Comparison of ENCODE assay signal across 17 cellular contexts in genomic region chr6:31178143-31179041, GRCh38. TPM values are rescaled to one million over a fixed set of nuclear protein-coding genes. Genes with fewer than 3 reads are reported as not detected.
DNase-seq lines count a peak whose midpoint lies in the region; ATAC-seq and TF ChIP-seq lines count a peak whose summit lies in the region.
"Had no signal": no experiment of that assay in that cellular context is flagged by ENCODE, and none has a peak within 500 bp of the region (broad histone marks: within the 10 kb centered on the region; RNA-seq: fewer than 3 reads in every experiment).

No MANE protein-coding gene starts in this region.

- no peaks in the 10 kb centered on the region for H3K27me3 Mint-ChIP-seq in stimulated activated naive CD8-positive, alpha-beta T cell treated with anti-CD3 and anti-CD28 coated beads, Interleukin-15, Interleukin-2, amounts not matched to agents 100 ng/mL and 50 ng/mL, for 24 hours
- H3K27me3 Mint-ChIP-seq in endodermal cell (ENCODE audit: insufficient read depth), result no peaks in the 10 kb centered on the region

- in situ Hi-C loops in G401 (cut with HindIII; ENCODE audit: low sequenced_read_pairs), result no loop called here

- no peak overlapping the region for H3K9ac ChIP-seq in endodermal cell (ENCODE audit: extremely low read depth, low read length, poor library complexity, severe bottlenecking)

- peaks cover 2% of the 10 kb centered on the region for H3K4me1 ChIP-seq in endodermal cell (ENCODE audit: control insufficient read depth, insufficient read depth, low read length)
- H3K4me1 ChIP-seq: right atrium auricular region had no signal

- H3K27me3 ChIP-seq in endodermal cell (ENCODE audit: control insufficient read depth, insufficient read depth, low read length, poor library complexity, severe bottlenecking), result no peaks in the 10 kb centered on the region
- H3K27me3 ChIP-seq: heart right ventricle, right atrium auricular region had no signal

- H3K4me3 Mint-ChIP-seq in stimulated activated naive CD8-positive, alpha-beta T cell treated with anti-CD3 and anti-CD28 coated beads, Interleukin-15, Interleukin-2, amounts not matched to agents 100 ng/mL and 50 ng/mL, for 24 hours, result no peak overlapping the region
- H3K4me3 Mint-ChIP-seq in endodermal cell, result no peak overlapping the region

- H3K4me1 Mint-ChIP-seq in stimulated activated naive CD8-positive, alpha-beta T cell treated with anti-CD3 and anti-CD28 coated beads, Interleukin-15, Interleukin-2, amounts not matched to agents 100 ng/mL and 50 ng/mL, for 24 hours (ENCODE audit: low read depth), result peaks cover 15% of the 10 kb centered on the region
- H3K4me1 Mint-ChIP-seq in endodermal cell, result peaks cover 13% of the 10 kb centered on the region

- H3K36me3 ChIP-seq in endodermal cell (ENCODE audit: control insufficient read depth, insufficient read depth, low read length), result no peaks in the 10 kb centered on the region
- H3K36me3 ChIP-seq: right atrium auricular region had no signal

- H3K4me3 ChIP-seq in endodermal cell (ENCODE audit: low read length), result no peak overlapping the region
- H3K4me3 ChIP-seq: heart right ventricle, right atrium auricular region had no signal

- no peaks in the 10 kb centered on the region for H3K36me3 Mint-ChIP-seq in stimulated activated naive CD8-positive, alpha-beta T cell treated with anti-CD3 and anti-CD28 coated beads, Interleukin-15, Interleukin-2, amounts not matched to agents 100 ng/mL and 50 ng/mL, for 24 hours (ENCODE audit: low read depth)
- no peaks in the 10 kb centered on the region for H3K36me3 Mint-ChIP-seq in endodermal cell (ENCODE audit: low read depth)

- peak overlapping the region; percentile 27 for H3K27ac Mint-ChIP-seq in stimulated activated naive CD8-positive, alpha-beta T cell treated with anti-CD3 and anti-CD28 coated beads, Interleukin-15, Interleukin-2, amounts not matched to agents 100 ng/mL and 50 ng/mL, for 24 hours
- no peak overlapping the region for H3K27ac Mint-ChIP-seq in endodermal cell
- H3K27ac Mint-ChIP-seq: activated T-helper 2 cell treated with anti-CD3 and anti-CD28 coated beads, Interferon-gamma antibody, Interleukin-2, Interleukin-4, amounts not matched to agents 10 μg/mL and 5 μg/mL and 100 μg/mL, durations not matched to agents 14 hours and 24 hours and 36 hours had no signal

- H3K9me3 ChIP-seq in endodermal cell (ENCODE audit: control insufficient read depth, low read length), result no peaks in the 10 kb centered on the region
- H3K9me3 ChIP-seq: heart right ventricle, right atrium auricular region had no signal

- no peak for DNase-seq in stimulated activated naive CD8-positive, alpha-beta T cell treated with anti-CD3 and anti-CD28 coated beads, Interleukin-15, Interleukin-2, amounts not matched to agents 100 U/mL and 50 U/mL, for 24 hours
- DNase-seq in OCI-M1 (lab: John Stamatoyannopoulos, UW) (peak; percentile 38), endodermal cell (peak; percentile 34), pons (ENCODE audit: low spot score) (no peak), G401 (ENCODE audit: low spot score) (no peak)
- no peak for DNase-seq in stimulated activated CD4-positive, alpha-beta T cell treated with anti-CD3 and anti-CD28 coated beads, Interleukin-4, amount 100 ng/mL, for 1 hour
- DNase-seq: activated CD4-positive, CD25-positive, alpha-beta regulatory T cell treated with anti-CD3 and anti-CD28 coated beads, Interleukin-2, amount 50 U/mL, for 72 hours; DND-41; effector memory CD4-positive, alpha-beta T cell; heart right ventricle; NCI-H1694 treated with DMSO at 0.1 percent for 48 hours had no signal

- no peak for TF ChIP-seq CTCF in endodermal cell (conservative IDR thresholded peaks at IDR 0.05)

- WGBS in endodermal cell (ENCODE audit: insufficient coverage in 1 of 2, insufficient read length in 1 of 2), 2 experiments, result 93% methylated on average over 5 to 8 of the region's 8 CpGs

- no peaks in the 10 kb centered on the region for H3K9me3 Mint-ChIP-seq in stimulated activated naive CD8-positive, alpha-beta T cell treated with anti-CD3 and anti-CD28 coated beads, Interleukin-15, Interleukin-2, amounts not matched to agents 100 ng/mL and 50 ng/mL, for 24 hours
- H3K9me3 Mint-ChIP-seq in endodermal cell, result no peaks in the 10 kb centered on the region
- H3K9me3 Mint-ChIP-seq: activated T-helper 2 cell treated with anti-CD3 and anti-CD28 coated beads, Interferon-gamma antibody, Interleukin-2, Interleukin-4, amounts not matched to agents 10 μg/mL and 5 μg/mL and 100 μg/mL, durations not matched to agents 14 hours and 24 hours and 36 hours had no signal

- no peak for ATAC-seq in stimulated activated naive CD8-positive, alpha-beta T cell treated with anti-CD3 and anti-CD28 coated beads, Interleukin-15, Interleukin-2, amounts not matched to agents 100 U/mL and 50 U/mL, for 24 hours
- ATAC-seq in HG03045 (IDR thresholded peaks at IDR 0.05; ENCODE audit: unreplicated experiment), result no peak
- ATAC-seq: heart right ventricle, left lobe of liver had no signal

- no peak overlapping the region for H3K27ac ChIP-seq in endodermal cell (ENCODE audit: low read depth, low read length)
- H3K27ac ChIP-seq: heart right ventricle, right atrium auricular region had no signal

RNA-seq across cellular contexts. Expression of gene POU5F1, which starts 7.9 kb away (rescaled TPM):
- total RNA-seq in endodermal cell, result 100 to 1,000 TPM; 106 to 687 TPM
- 139 TPM for polyA plus RNA-seq in endodermal cell (2013, experiment 1 of 2)
- polyA plus RNA-seq in endodermal cell (2013, experiment 2 of 2), result 45.7 TPM
- total RNA-seq in G401 (2014; rRNA removed; shearing (Covaris generic)), result 0.18 TPM in 1 of 2 replicates, not detected in the other
- total RNA-seq: activated T-helper 2 cell treated with anti-CD3 and anti-CD28 coated beads, Interferon-gamma antibody, Interleukin-2, Interleukin-4, amounts not matched to agents 10 μg/mL and 5 μg/mL and 100 μg/mL, durations not matched to agents 14 hours and 24 hours and 36 hours; right atrium auricular region had no signal
- polyA plus RNA-seq: neural cell had no signal

RNA-seq across cellular contexts. Expression of gene TCF19, which starts 20.0 kb away (rescaled TPM):
- 10 to 100 TPM; 10.8 to 12.5 TPM for total RNA-seq in endodermal cell
- 10.0 TPM for polyA plus RNA-seq in endodermal cell (2013, experiment 1 of 2)
- polyA plus RNA-seq in endodermal cell (2013, experiment 2 of 2), result 11.1 TPM
- 16.1 and 19.4 TPM in 2 replicates for total RNA-seq in G401 (2014; rRNA removed; shearing (Covaris generic))

RNA-seq across cellular contexts. Expression of gene CCHCR1, which starts 20.8 kb away (rescaled TPM):
- 10 to 100 TPM; 56.5 to 73.6 TPM for total RNA-seq in endodermal cell
- 31.6 TPM for polyA plus RNA-seq in endodermal cell (2013, experiment 1 of 2)
- 31.4 TPM for polyA plus RNA-seq in endodermal cell (2013, experiment 2 of 2)
- 33.6 and 37.5 TPM in 2 replicates for total RNA-seq in G401 (2014; rRNA removed; shearing (Covaris generic))

RNA-seq across cellular contexts. Expression of gene PSORS1C2, which starts 39.5 kb away (rescaled TPM):
- total RNA-seq in endodermal cell, result not detected
- not detected for polyA plus RNA-seq in endodermal cell (2013, experiment 1 of 2)
- polyA plus RNA-seq in endodermal cell (2013, experiment 2 of 2), result not detected
- not detected in 2 replicates for total RNA-seq in G401 (2014; rRNA removed; shearing (Covaris generic))
- total RNA-seq: activated T-helper 2 cell treated with anti-CD3 and anti-CD28 coated beads, Interferon-gamma antibody, Interleukin-2, Interleukin-4, amounts not matched to agents 10 μg/mL and 5 μg/mL and 100 μg/mL, durations not matched to agents 14 hours and 24 hours and 36 hours; heart right ventricle; left lobe of liver; right atrium auricular region had no signal
- polyA plus RNA-seq: heart right ventricle, neural cell had no signal

RNA-seq across cellular contexts. Expression of gene CDSN, which starts 58.1 kb away (rescaled TPM):
- not detected for total RNA-seq in endodermal cell
- polyA plus RNA-seq in endodermal cell (2013, experiment 1 of 2), result not detected
- not detected for polyA plus RNA-seq in endodermal cell (2013, experiment 2 of 2)
- not detected in 2 replicates for total RNA-seq in G401 (2014; rRNA removed; shearing (Covaris generic))
- total RNA-seq: activated T-helper 2 cell treated with anti-CD3 and anti-CD28 coated beads, Interferon-gamma antibody, Interleukin-2, Interleukin-4, amounts not matched to agents 10 μg/mL and 5 μg/mL and 100 μg/mL, durations not matched to agents 14 hours and 24 hours and 36 hours; left lobe of liver; right atrium auricular region had no signal
- polyA plus RNA-seq: neural cell had no signal

Comparison
In these comparisons a context has a peak if more than half of its experiments do, and no peak if none do; other contexts are left out.
1. DNase-seq: peak in OCI-M1 (single experiment) and endodermal cell (single experiment); none in stimulated activated naive CD8-positive, alpha-beta T cell treated with anti-CD3 and anti-CD28 coated beads, Interleukin-15, Interleukin-2, amounts not matched to agents 100 U/mL and 50 U/mL, for 24 hours (single experiment), pons (single experiment), G401 (single experiment) and stimulated activated CD4-positive, alpha-beta T cell treated with anti-CD3 and anti-CD28 coated beads, Interleukin-4, amount 100 ng/mL, for 1 hour (single experiment).
2. RNA of gene POU5F1, which starts 7.9 kb away (total RNA-seq): 106 to 687 TPM in endodermal cell; 0.18 TPM in G401; every median in the first group is over 10 times any median in the second.